23 cellular contexts compared by ENCODE assay signal in genomic region chr1:186022184-186022583, GRCh38.
"Had no signal": no experiment of that assay in that cellular context is flagged by ENCODE, and none has a peak within 500 bp of the region (broad histone marks: within the 10 kb centered on the region; RNA-seq: fewer than 3 reads in every experiment).

No MANE protein-coding gene starts in this region.

- DNase-seq: hypothalamus; immature natural killer cell; kidney; left colon; left lung; lower lobe of right lung; mammary epithelial cell; mesenchymal stem cell; naive thymus-derived CD8-positive, alpha-beta T cell; nephron progenitor cell; ovary; right lobe of liver; stimulated activated CD4-positive, alpha-beta T cell treated with anti-CD3 and anti-CD28 coated beads, Interleukin-12 subunit alpha, Interleukin-12 subunit beta, amount 100 ng/mL, for 4 hours; stimulated activated CD4-positive, alpha-beta T cell treated with anti-CD3 and anti-CD28 coated beads, Interleukin-15, amount 100 ng/mL, for 24 hours; stimulated activated CD4-positive, alpha-beta T cell treated with anti-CD3 and anti-CD28 coated beads, Interleukin-2, amount 100 ng/mL, for 24 hours; stimulated activated CD4-positive, alpha-beta T cell treated with anti-CD3 and anti-CD28 coated beads, Interleukin-4, amount 100 ng/mL, for 1 hour; stimulated activated naive B cell treated with anti-CD40 and anti-IgM and Interleukin-4, amounts not matched to agents 10 μg/mL and 1 μg/mL and 100 μg/mL, for 72 hours; stimulated activated naive CD8-positive, alpha-beta T cell treated with anti-CD3 and anti-CD28 coated beads, Interleukin-15, Interleukin-2, amounts not matched to agents 100 U/mL and 50 U/mL, for 24 hours; stomach; testis; thyroid gland; transverse colon; upper lobe of left lung had no signal

- ATAC-seq: left colon; left lung; lower lobe of right lung; naive thymus-derived CD8-positive, alpha-beta T cell; right lobe of liver; stimulated activated naive B cell treated with anti-CD40 and anti-IgM and Interleukin-4, amounts not matched to agents 10 μg/mL and 1 μg/mL and 100 μg/mL, for 72 hours; stimulated activated naive CD8-positive, alpha-beta T cell treated with anti-CD3 and anti-CD28 coated beads, Interleukin-15, Interleukin-2, amounts not matched to agents 100 U/mL and 50 U/mL, for 24 hours had no signal
